Comparison of ENCODE assay signal across 9 cellular contexts in genomic region chr2:96866986-96867755, GRCh38. TPM values are rescaled to one million over a fixed set of nuclear protein-coding genes. Genes with fewer than 3 reads are reported as not detected.
A peak's percentile ranks its signal among the peaks of the same experiment; 100 is the strongest.
DNase-seq lines count a peak whose midpoint lies in the region; ATAC-seq, FAIRE-seq and TF ChIP-seq lines count a peak whose summit lies in the region.
"Had no signal": no experiment of that assay in that cellular context is flagged by ENCODE, and none has a peak within 500 bp of the region (broad histone marks: within the 10 kb centered on the region; RNA-seq: fewer than 3 reads in every experiment).

No MANE protein-coding gene starts in this region.

- ATAC-seq in pancreas (no peak), GM21381 (IDR thresholded peaks at IDR 0.05; ENCODE audit: unreplicated experiment) (no peak)

- H3K4me3 ChIP-seq in PC-9 (peak overlapping the region; percentile 82), pancreas (peak overlapping the region in 1 of 4 donors; percentile 95)

- H3K27ac Mint-ChIP-seq in Calu3 (ENCODE audit: unreplicated experiment) (peak overlapping the region; percentile 52), endothelial cell (ENCODE audit: unreplicated experiment) (peak overlapping the region; percentile 94)

- peaks cover 38% of the 10 kb centered on the region for H3K79me2 ChIP-seq in PC-9 (ENCODE audit: low read depth)

- H3F3A ChIP-seq in PC-9 (ENCODE audit: insufficient read depth, low read depth): peaks cover 17% of the 10 kb centered on the region; the same call in 1 of the 2 replicates

- H3K4me3 Mint-ChIP-seq in Calu3 (ENCODE audit: low read depth, unreplicated experiment) (peak overlapping the region; percentile 81), endothelial cell (ENCODE audit: unreplicated experiment) (peak overlapping the region; percentile 97)

- H3K27me3 Mint-ChIP-seq in Calu3 (ENCODE audit: unreplicated experiment) (no peaks in the 10 kb centered on the region), endothelial cell (ENCODE audit: unreplicated experiment) (peaks cover 23% of the 10 kb centered on the region)

- no peak overlapping the region for H2AFZ ChIP-seq in PC-9

- CTCF ChIA-PET in Calu3 (lab: Charles Lee): interaction anchor here (1.4 kb wide), 1 partner anchor 9 kb away, joined by 5 read pairs; the partner anchor contains the start of gene ANKRD39
- CTCF ChIA-PET in PC-9 (lab: Charles Lee): interaction anchor here (0.9 kb wide), 1 partner anchor 9 kb away, joined by 3 read pairs; no protein-coding TSS in a partner anchor

- H3K9me3 ChIP-seq in PC-9 (ENCODE audit: insufficient read depth, low read depth) (no peaks in the 10 kb centered on the region), pancreas (no peaks in the 10 kb centered on the region)

- DNase-seq in Calu3: no peak
- DNase-seq in PC-9: no peak
- DNase-seq in endothelial cell (ENCODE audit: low spot score): no peak
- DNase-seq in pancreas: no peak
- DNase-seq in NCI-H187 (lab: John Stamatoyannopoulos, UW): no peak
- no peak for DNase-seq in DMS153 (lab: John Stamatoyannopoulos, UW)
- no peak for DNase-seq in posterior vena cava (ENCODE audit: low spot score)
- DNase-seq: HCEC 1CT had no signal

- H3K27ac ChIP-seq in PC-9 (no peak overlapping the region), pancreas (peak overlapping the region in 3 of 4 donors; percentile 12 to 88 (median 87))

- FAIRE-seq in pancreas (lab: Jason Lieb, UNC): no peak

- no peaks in the 10 kb centered on the region for H3K4me1 Mint-ChIP-seq in Calu3 (ENCODE audit: low read depth, unreplicated experiment)
- peaks cover 47% of the 10 kb centered on the region for H3K4me1 Mint-ChIP-seq in endothelial cell (ENCODE audit: unreplicated experiment)

- peak overlapping the region; percentile 96 for H3K4me2 ChIP-seq in PC-9

- H3K9me3 Mint-ChIP-seq in Calu3 (ENCODE audit: low read depth, unreplicated experiment) (no peaks in the 10 kb centered on the region), endothelial cell (ENCODE audit: unreplicated experiment) (no peaks in the 10 kb centered on the region)

- H3K36me3 ChIP-seq in PC-9 (ENCODE audit: low read depth): peaks cover 41% of the 10 kb centered on the region
- H3K36me3 ChIP-seq in pancreas: peaks cover 6 to 26% (median 14%) of the 10 kb centered on the region in 3 donors

- POLR2A ChIA-PET in PC-9 (lab: Charles Lee; ENCODE audit: unreplicated experiment): no interaction called here

- no TSS peak for BruUV-seq in Calu3 (replicated peaks; lab: Mats Ljungman, UMichigan)
- no TSS peak for BruUV-seq in PC-9 (replicated peaks; lab: Mats Ljungman, UMichigan)

- no peaks in the 10 kb centered on the region for H3K9me2 ChIP-seq in PC-9 (ENCODE audit: insufficient read depth)

- TF ChIP-seq CTCF in Calu3 (IDR thresholded peaks at IDR 0.05; ENCODE audit: unreplicated experiment) (no peak), PC-9 (conservative IDR thresholded peaks at IDR 0.05) (no peak), endothelial cell (IDR thresholded peaks at IDR 0.05; ENCODE audit: unreplicated experiment) (no peak), pancreas (IDR thresholded peaks at IDR 0.05) (no peak)

- intact Hi-C loops in Calu3 (cut with micrococcal nuclease; ENCODE audit: unreplicated experiment) (no loop called here), PC-9 (cut with micrococcal nuclease; ENCODE audit: unreplicated experiment) (no loop called here), pancreas (cut with DNase I) (no loop called here), posterior vena cava (cut with DNase I) (loop anchor here (5.0 kb wide), 1 partner anchor 40 kb away; no protein-coding TSS in a partner anchor)

- WGBS in pancreas, 2 donors: 69% methylated on average over 22 of the region's 22 CpGs

- peaks cover 13% of the 10 kb centered on the region for H4K20me1 ChIP-seq in PC-9 (ENCODE audit: insufficient read depth)

- H3K4me1 ChIP-seq in PC-9 (replicated peaks; ENCODE audit: insufficient read depth) (peaks cover 21% of the 10 kb centered on the region), pancreas (no peaks in the 10 kb centered on the region)

- H3K27me3 ChIP-seq in PC-9 (ENCODE audit: insufficient read depth, low read depth) (no peaks in the 10 kb centered on the region), pancreas (no peaks in the 10 kb centered on the region)

- H3K36me3 Mint-ChIP-seq in Calu3 (ENCODE audit: insufficient read depth, unreplicated experiment): peaks cover 54% of the 10 kb centered on the region
- H3K36me3 Mint-ChIP-seq in endothelial cell (ENCODE audit: low read depth, unreplicated experiment): peaks cover 44% of the 10 kb centered on the region

RNA-seq across cellular contexts. Expression of gene SEMA4C, which starts 2.7 kb away (rescaled TPM):
- total RNA-seq in Calu3 (2022): 23.8 and 25.3 TPM in 2 replicates
- 52.8 and 60.5 TPM in 2 replicates for total RNA-seq in PC-9 (2021)
- 279 TPM for total RNA-seq in endothelial cell (ENCODE audit: unreplicated experiment)
- total RNA-seq in pancreas: 10 to 100 TPM in 2 of 6 donors, 1 to 10 TPM in 4; 6.7 to 21.8 (median 8.3) TPM
- 10 to 100 TPM; 14.0 to 17.2 TPM for polyA plus RNA-seq in pancreas
- 10 to 100 TPM; 35.0 to 41.6 TPM for total RNA-seq in posterior vena cava

RNA-seq across cellular contexts. Expression of gene ANKRD39, which starts 9.4 kb away (rescaled TPM):
- 12.2 and 14.1 TPM in 2 replicates for total RNA-seq in Calu3 (2022)
- 19.0 and 23.2 TPM in 2 replicates for total RNA-seq in PC-9 (2021)
- total RNA-seq in endothelial cell (ENCODE audit: unreplicated experiment): 14.9 TPM
- 1 to 10 TPM; 4.7 to 8.9 (median 5.7) TPM for total RNA-seq in pancreas
- 10 to 100 TPM; 13.2 to 14.9 TPM for polyA plus RNA-seq in pancreas
- total RNA-seq in posterior vena cava: 10 to 100 TPM; 12.1 to 12.4 TPM

RNA-seq across cellular contexts. Expression of gene ANKRD23, which starts 23.4 kb away (rescaled TPM):
- total RNA-seq in Calu3 (2022): 6.5 and 7.5 TPM in 2 replicates
- 6.0 and 8.9 TPM in 2 replicates for total RNA-seq in PC-9 (2021)
- total RNA-seq in endothelial cell (ENCODE audit: unreplicated experiment): 4.7 TPM
- total RNA-seq in pancreas: 1 to 10 TPM in 5 of 6 donors, under 1 TPM in 1; 0.95 to 3.2 (median 2.4) TPM
- polyA plus RNA-seq in pancreas: 10 to 100 TPM in 1 of 2 donors, 1 to 10 TPM in 1; 8.2 to 10.9 TPM
- total RNA-seq in posterior vena cava: 1 to 10 TPM; 2.9 to 4.3 TPM

RNA-seq across cellular contexts. Expression of gene CNNM3, which starts 51.1 kb away (rescaled TPM):
- total RNA-seq in Calu3 (2022) (22.5 and 25.1 TPM in 2 replicates), PC-9 (2021) (28.7 and 28.8 TPM in 2 replicates), endothelial cell (ENCODE audit: unreplicated experiment) (14.7 TPM), pancreas (10 to 100 TPM; 16.8 to 35.1 (median 26.0) TPM), posterior vena cava (1 to 10 TPM; 6.2 to 8.0 TPM)
- polyA plus RNA-seq in pancreas: 10 to 100 TPM; 13.6 to 15.6 TPM

Comparison
In these comparisons a context has a peak if more than half of its experiments do, and no peak if none do; other contexts are left out.
1. intact Hi-C loops: an anchor here in posterior vena cava (5.0 kb wide); none called in Calu3, PC-9 and pancreas.